3 cellular contexts compared by ENCODE assay signal in the genomic region with DNA sequence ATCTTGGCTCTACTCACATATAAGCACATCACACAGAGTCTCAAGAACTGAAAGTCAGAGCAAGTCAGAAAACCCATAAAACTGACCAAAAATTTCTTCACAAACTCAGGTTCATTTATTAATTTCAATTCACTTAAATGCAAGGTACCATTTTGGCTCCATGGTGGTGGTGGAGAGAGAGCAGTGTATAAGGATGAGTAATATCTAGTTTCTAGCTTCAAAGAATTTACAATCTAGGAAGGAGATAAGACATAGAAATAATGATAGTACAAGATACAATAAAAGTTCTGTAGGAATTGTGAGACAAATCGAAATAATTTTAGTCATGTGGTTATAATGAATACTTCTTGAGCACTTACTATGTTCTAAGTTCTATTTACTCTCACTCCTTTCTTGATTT.
"Had no signal": no experiment of that assay in that cellular context is flagged by ENCODE, and none has a peak within 500 bp of the region (broad histone marks: within the 10 kb centered on the region; RNA-seq: fewer than 3 reads in every experiment).

No MANE protein-coding gene starts in this region.

- DNase-seq: GDM1, GF-D8 had no signal

- H3K4me3 ChIP-seq: GM12878 had no signal

- ATAC-seq: GM12878 had no signal
